10 cellular contexts compared by ENCODE assay signal in the genomic region with DNA sequence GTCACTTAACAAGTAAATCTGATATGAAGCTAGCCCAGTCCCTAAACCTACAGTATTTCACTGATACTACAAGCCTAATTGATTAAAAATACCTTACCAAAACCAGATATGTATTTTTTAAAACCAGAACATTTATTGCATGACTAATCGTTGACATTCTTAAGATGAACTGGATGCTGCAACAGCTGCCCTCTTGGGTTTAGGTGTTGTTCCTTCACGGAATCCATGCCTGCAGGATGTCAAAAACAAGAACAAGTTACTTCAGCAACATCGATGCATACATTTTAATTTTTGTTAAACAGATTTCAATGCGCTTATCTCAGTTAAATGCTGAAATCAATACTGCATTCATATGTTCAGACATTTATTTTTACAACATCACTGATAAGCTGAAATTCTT. TPM values are rescaled to one million over a fixed set of nuclear protein-coding genes. Genes with fewer than 3 reads are reported as not detected.
DNase-seq lines count a peak whose midpoint lies in the region; ATAC-seq and TF ChIP-seq lines count a peak whose summit lies in the region.
"Had no signal": no experiment of that assay in that cellular context is flagged by ENCODE, and none has a peak within 500 bp of the region (broad histone marks: within the 10 kb centered on the region; RNA-seq: fewer than 3 reads in every experiment).

No MANE protein-coding gene starts in this region.

- H3K9me3 Mint-ChIP-seq in activated T-cell treated with anti-CD3 and anti-CD28 coated beads, Interleukin-2, amount 50 U/mL, for 72 hours, result no peaks in the 10 kb centered on the region
- no peaks in the 10 kb centered on the region for H3K9me3 Mint-ChIP-seq in endodermal cell

- peak overlapping the region; percentile 100 for H3K27ac Mint-ChIP-seq in activated T-cell treated with anti-CD3 and anti-CD28 coated beads, Interleukin-2, amount 50 U/mL, for 72 hours
- H3K27ac Mint-ChIP-seq in endodermal cell, result peak overlapping the region; percentile 90

- peaks cover 70% of the 10 kb centered on the region for H3K4me1 Mint-ChIP-seq in activated T-cell treated with anti-CD3 and anti-CD28 coated beads, Interleukin-2, amount 50 U/mL, for 72 hours (ENCODE audit: low read depth)
- peaks cover 58% of the 10 kb centered on the region for H3K4me1 Mint-ChIP-seq in endodermal cell

- no peaks in the 10 kb centered on the region for H3K27me3 Mint-ChIP-seq in activated T-cell treated with anti-CD3 and anti-CD28 coated beads, Interleukin-2, amount 50 U/mL, for 72 hours (ENCODE audit: low read depth)
- no peaks in the 10 kb centered on the region for H3K27me3 Mint-ChIP-seq in endodermal cell (ENCODE audit: insufficient read depth)

- intact Hi-C loops in Panc1 (cut with micrococcal nuclease; ENCODE audit: unreplicated experiment), result no loop called here

- WGBS in endodermal cell (ENCODE audit: insufficient coverage in 1 of 2, insufficient read length in 1 of 2), 2 experiments, result 94% methylated on average over 4 of the region's 4 CpGs

- H3K36me3 Mint-ChIP-seq in activated T-cell treated with anti-CD3 and anti-CD28 coated beads, Interleukin-2, amount 50 U/mL, for 72 hours (ENCODE audit: insufficient read depth in 2 of 2), result peaks cover 45 to 72% of the 10 kb centered on the region in 2 donors
- H3K36me3 Mint-ChIP-seq in endodermal cell (ENCODE audit: low read depth), result peaks cover 75% of the 10 kb centered on the region

- POLR2A ChIA-PET in Panc1 (lab: Charles Lee), result interaction anchor here (0.6 kb wide), 2 partner anchors 12 to 16 kb away, joined by 4 to 6 read pairs; no protein-coding TSS in a partner anchor

- no peaks in the 10 kb centered on the region for H3K9me3 ChIP-seq in Panc1 (ENCODE audit: control insufficient read depth, insufficient read depth, low read depth, low read length)
- no peaks in the 10 kb centered on the region for H3K9me3 ChIP-seq in endodermal cell (ENCODE audit: control insufficient read depth, low read length)
- H3K9me3 ChIP-seq in skeletal muscle satellite cell (replicated peaks; ENCODE audit: low read length), result no peaks in the 10 kb centered on the region

- BruUV-seq in Panc1 (replicated peaks; lab: Mats Ljungman, UMichigan), result no TSS peak

- H3K27ac ChIP-seq in Panc1 (ENCODE audit: low read length) (peak overlapping the region; percentile 99), endodermal cell (ENCODE audit: low read depth, low read length) (no peak overlapping the region)

- H3K27me3 ChIP-seq in Panc1 (ENCODE audit: control insufficient read depth, insufficient read depth, low read length) (no peaks in the 10 kb centered on the region), endodermal cell (ENCODE audit: control insufficient read depth, insufficient read depth, low read length, poor library complexity, severe bottlenecking) (no peaks in the 10 kb centered on the region), skeletal muscle satellite cell (ENCODE audit: control insufficient read depth, insufficient read depth, low read length) (no peaks in the 10 kb centered on the region)

- peak overlapping the region; percentile 97 to 99 for H3K4me3 Mint-ChIP-seq in activated T-cell treated with anti-CD3 and anti-CD28 coated beads, Interleukin-2, amount 50 U/mL, for 72 hours
- peak overlapping the region; percentile 97 for H3K4me3 Mint-ChIP-seq in endodermal cell

- no peak for DNase-seq in activated T-cell treated with anti-CD3 and anti-CD28 coated beads, Interleukin-2, amount 50 U/mL, for 72 hours
- no peak for DNase-seq in activated T-cell treated with anti-CD3 and anti-CD28 coated beads, Interleukin-2, amount 50 U/mL, for 48 hours
- DNase-seq in Panc1 (ENCODE audit: low read depth, low spot score) (no peak), endodermal cell (no peak), NCI-H446 treated with DMSO at 0.1 percent for 48 hours (lab: John Stamatoyannopoulos, UW) (no peak)
- DNase-seq: hypothalamus, NCI-H774 had no signal

- H3K4me1 ChIP-seq in Panc1 (ENCODE audit: control insufficient read depth, insufficient read depth, low read length) (peaks cover 22% of the 10 kb centered on the region), endodermal cell (ENCODE audit: control insufficient read depth, insufficient read depth, low read length) (peaks cover 15% of the 10 kb centered on the region), skeletal muscle satellite cell (ENCODE audit: control insufficient read depth, insufficient read depth, low read length) (peaks cover 36% of the 10 kb centered on the region)

- H3K4me2 ChIP-seq in skeletal muscle satellite cell (ENCODE audit: low read length), result peak overlapping the region; percentile 87

- CTCF ChIA-PET in Panc1 (lab: Charles Lee), result no interaction called here

- H3K4me3 ChIP-seq in Panc1 (ENCODE audit: low read depth in 2 of 2, low read length in 2 of 2) (peak overlapping the region in 1 of 2 experiments; percentile 97; a peak in 1 of 4 replicates), endodermal cell (ENCODE audit: low read length) (peak overlapping the region; percentile 99), skeletal muscle satellite cell (ENCODE audit: low read length) (peak overlapping the region; percentile 89)

- TF ChIP-seq CTCF in Panc1 (IDR thresholded peaks at IDR 0.05) (no peak), endodermal cell (conservative IDR thresholded peaks at IDR 0.05) (no peak)

- H3K9ac ChIP-seq in endodermal cell (ENCODE audit: extremely low read depth, low read length, poor library complexity, severe bottlenecking) (no peak overlapping the region), skeletal muscle satellite cell (ENCODE audit: low read depth, low read length) (no peak overlapping the region)

- H3K36me3 ChIP-seq in Panc1 (ENCODE audit: control insufficient read depth, insufficient read depth, low read length), result peaks cover 66% of the 10 kb centered on the region
- H3K36me3 ChIP-seq in endodermal cell (ENCODE audit: control insufficient read depth, insufficient read depth, low read length), result peaks cover 73% of the 10 kb centered on the region
- H3K36me3 ChIP-seq in skeletal muscle satellite cell (ENCODE audit: insufficient read depth, low read length), result peaks cover 75% of the 10 kb centered on the region

- in situ Hi-C loops in Panc1 (cut with HindIII; ENCODE audit: low pct_unique_long_range_greater_than_20kb, low sequenced_read_pairs), result no loop called here

- no peak for ATAC-seq in activated T-cell treated with anti-CD3 and anti-CD28 coated beads, Interleukin-2, amount 50 U/mL, for 72 hours (replicated peaks in 1 of 2)
- no peak for ATAC-seq in Panc1
- ATAC-seq in GM18907 (IDR thresholded peaks at IDR 0.05; ENCODE audit: unreplicated experiment), result no peak
- no peak for ATAC-seq in HG02610 (IDR thresholded peaks at IDR 0.05; ENCODE audit: unreplicated experiment)

RNA-seq across cellular contexts. Expression of a gene that starts 2.7 kb away (rescaled TPM):
- total RNA-seq in activated T-cell treated with anti-CD3 and anti-CD28 coated beads, Interleukin-2, amount 50 U/mL, for 72 hours, result 1,000 to 10,000 TPM; 2,016 to 2,043 TPM
- total RNA-seq in Panc1 (2021; ENCODE audit: unreplicated experiment), result 916 TPM
- 2,029 TPM for polyA plus RNA-seq in Panc1 (2012; ENCODE audit: insufficient read length)
- total RNA-seq in endodermal cell, result 1,000 to 10,000 TPM; 1,411 to 1,439 TPM
- 2,660 TPM for polyA plus RNA-seq in endodermal cell (2013, experiment 1 of 2)
- polyA plus RNA-seq in endodermal cell (2013, experiment 2 of 2), result 2,413 TPM
- total RNA-seq in skeletal muscle satellite cell (2012; rRNA removed), result 239 and 574 TPM in 2 replicates

RNA-seq across cellular contexts. Expression of a gene that starts 8.8 kb away (rescaled TPM):
- 1 to 10 TPM in 1 of 2 donors, under 1 TPM in 1; 0.76 to 1.2 TPM for total RNA-seq in activated T-cell treated with anti-CD3 and anti-CD28 coated beads, Interleukin-2, amount 50 U/mL, for 72 hours
- 0.49 TPM for total RNA-seq in Panc1 (2021; ENCODE audit: unreplicated experiment)
- 0.05 TPM for polyA plus RNA-seq in Panc1 (2012; ENCODE audit: insufficient read length)
- total RNA-seq in endodermal cell, result under 1 TPM; 0.13 TPM
- 0.21 TPM for polyA plus RNA-seq in endodermal cell (2013, experiment 1 of 2)
- polyA plus RNA-seq in endodermal cell (2013, experiment 2 of 2), result not detected
- total RNA-seq in skeletal muscle satellite cell (2012; rRNA removed), result 10.6 and 15.3 TPM in 2 replicates

RNA-seq across cellular contexts. Expression of a gene that starts 34.2 kb away (rescaled TPM):
- total RNA-seq in activated T-cell treated with anti-CD3 and anti-CD28 coated beads, Interleukin-2, amount 50 U/mL, for 72 hours, result 10 to 100 TPM; 62.7 to 69.1 TPM
- total RNA-seq in Panc1 (2021; ENCODE audit: unreplicated experiment), result 75.8 TPM
- 36.6 TPM for polyA plus RNA-seq in Panc1 (2012; ENCODE audit: insufficient read length)
- total RNA-seq in endodermal cell, result 10 to 100 TPM; 47.7 to 50.4 TPM
- 28.2 TPM for polyA plus RNA-seq in endodermal cell (2013, experiment 1 of 2)
- 28.5 TPM for polyA plus RNA-seq in endodermal cell (2013, experiment 2 of 2)
- 80.8 and 88.5 TPM in 2 replicates for total RNA-seq in skeletal muscle satellite cell (2012; rRNA removed)
